In the genomic region with DNA sequence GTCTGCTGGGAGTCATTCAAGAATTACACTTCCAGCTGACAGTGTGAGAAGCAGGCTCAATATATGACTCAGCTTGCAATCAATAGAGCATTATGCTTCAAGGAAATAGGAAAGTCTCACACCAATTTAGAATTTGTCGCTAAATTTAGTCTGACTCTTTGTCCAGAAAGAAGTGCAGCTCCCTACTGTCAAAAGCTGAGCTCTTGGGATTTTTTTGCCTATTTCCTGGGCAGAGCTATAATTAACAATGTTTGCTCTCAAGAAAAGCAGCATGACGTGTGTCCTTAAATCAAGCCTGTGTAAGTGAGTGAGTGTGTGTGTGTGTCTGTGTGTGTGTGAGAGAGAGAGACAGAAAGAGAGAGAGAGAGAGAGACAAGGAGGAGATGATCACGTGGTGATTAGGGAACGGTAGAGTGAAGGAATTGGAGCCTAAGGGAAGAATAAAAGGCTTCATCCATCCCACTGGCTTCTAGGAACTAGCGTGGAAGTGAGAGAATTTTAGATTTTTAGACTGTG, we compare ENCODE assay signal across 8 cellular contexts. TPM values are rescaled to one million over a fixed set of nuclear protein-coding genes. Genes with fewer than 3 reads are reported as not detected.
A peak's percentile ranks its signal among the peaks of the same experiment; 100 is the strongest.
DNase-seq lines count a peak whose midpoint lies in the region; ATAC-seq, FAIRE-seq and TF ChIP-seq lines count a peak whose summit lies in the region.

No MANE protein-coding gene starts in this region.

- CTCF ChIA-PET in endothelial cell of umbilical vein (lab: Charles Lee), result interaction anchor here (0.9 kb wide), 2 partner anchors 12 to 50 kb away, joined by 3 read pairs; no protein-coding TSS in a partner anchor

- H4K8ac ChIP-seq in neuronal stem cell (ENCODE audit: low read depth, low read length), result no peak overlapping the region

- WGBS in neuronal stem cell (ENCODE audit: extremely low coverage in 2 of 2, insufficient read length in 2 of 2, insufficient replicate concordance in 1 of 2), 2 donors, result no CpG with 5 or more reads among the region's 5 CpGs

- H3K4me3 ChIP-seq in endothelial cell of umbilical vein (replicated peaks in 1 of 3; ENCODE audit: insufficient read depth in 1 of 3, low read depth in 1 of 3, low read length in 3 of 3), result no peak overlapping the region
- H3K4me3 ChIP-seq in neuronal stem cell (ENCODE audit: low read length in 2 of 2), result peak overlapping the region in 1 of 2 donors; percentile 3

- peak; percentile 4 for FAIRE-seq in endothelial cell of umbilical vein (lab: Jason Lieb, UNC)

- no peaks in the 10 kb centered on the region for H4K20me1 ChIP-seq in endothelial cell of umbilical vein (replicated peaks; ENCODE audit: control insufficient read depth, extremely low read depth, insufficient read depth, low read length)

- H3K18ac ChIP-seq in neuronal stem cell (ENCODE audit: low read length), result no peak overlapping the region

- H3K9me1 ChIP-seq in endothelial cell of umbilical vein (replicated peaks; ENCODE audit: control insufficient read depth, extremely low read depth, insufficient read depth, low read length), result no peaks in the 10 kb centered on the region

- H3K9ac ChIP-seq in endothelial cell of umbilical vein (replicated peaks; ENCODE audit: extremely low read depth, insufficient read depth, low read length) (no peak overlapping the region), neuronal stem cell (ENCODE audit: low read depth, low read length, poor library complexity) (no peak overlapping the region)

- peak overlapping the region; percentile 34 for H2AFZ ChIP-seq in endothelial cell of umbilical vein (ENCODE audit: low read depth, low read length)
- H2AFZ ChIP-seq in neuronal stem cell (ENCODE audit: low read length), result peak overlapping the region; percentile 61

- DNase-seq in NCI-H2227 (lab: John Stamatoyannopoulos, UW; ENCODE audit: unreplicated experiment) (peak; percentile 86), endothelial cell of umbilical vein (ENCODE audit: low read depth, low spot score) (peak; percentile 60), neuronal stem cell (ENCODE audit: low spot score) (no peak), KG1 (lab: John Stamatoyannopoulos, UW) (no peak), NCI-H1694 treated with DMSO at 0.1 percent for 48 hours (lab: John Stamatoyannopoulos, UW) (no peak)
- no peak for DNase-seq in effector CD4-positive, alpha-beta T cell

- intact Hi-C loops in endothelial cell of umbilical vein (cut with micrococcal nuclease), result no loop called here

- H3K4me1 ChIP-seq in endothelial cell of umbilical vein (ENCODE audit: control insufficient read depth, extremely low read depth, insufficient read depth, low read length) (no peaks in the 10 kb centered on the region), neuronal stem cell (ENCODE audit: control insufficient read depth in 2 of 2, insufficient read depth in 1 of 2, low read depth in 1 of 2, low read length in 2 of 2) (peaks cover 3 to 21% of the 10 kb centered on the region in 2 donors)

- no peaks in the 10 kb centered on the region for H3K79me1 ChIP-seq in neuronal stem cell (ENCODE audit: low read depth, low read length)

- no peaks in the 10 kb centered on the region for H3K27me3 ChIP-seq in endothelial cell of umbilical vein (ENCODE audit: control insufficient read depth in 2 of 2, insufficient read depth in 2 of 2, low read length in 2 of 2)
- no peaks in the 10 kb centered on the region for H3K27me3 ChIP-seq in neuronal stem cell (ENCODE audit: control insufficient read depth in 3 of 3, insufficient read depth in 3 of 3, low read depth in 1 of 3, low read length in 3 of 3)

- no peak overlapping the region for H3K14ac ChIP-seq in neuronal stem cell (ENCODE audit: low read length)

- no peak overlapping the region for H3K23ac ChIP-seq in neuronal stem cell (ENCODE audit: low read depth, low read length, poor library complexity)

- no peak overlapping the region for H3K4ac ChIP-seq in neuronal stem cell (ENCODE audit: low read length)

- H3K27ac ChIP-seq in endothelial cell of umbilical vein (ENCODE audit: insufficient read depth, low read depth, low read length) (no peak overlapping the region), neuronal stem cell (replicated peaks; ENCODE audit: low read length) (no peak overlapping the region)

- H3K9me3 ChIP-seq in endothelial cell of umbilical vein (replicated peaks; ENCODE audit: control insufficient read depth, insufficient read depth, low read length), result no peaks in the 10 kb centered on the region
- H3K9me3 ChIP-seq in neuronal stem cell (replicated peaks in 1 of 2; ENCODE audit: control insufficient read depth in 2 of 2, insufficient read depth in 1 of 2, low read depth in 1 of 2, low read length in 2 of 2), result peaks cover 0 to 1% of the 10 kb centered on the region in 2 donors

- dilution Hi-C loops in endothelial cell of umbilical vein (cut with MboI; ENCODE audit: extremely low pct_ligation_motif_present, low sequenced_read_pairs), result no loop called here

- no peak for TF ChIP-seq CTCF in endothelial cell of umbilical vein (IDR thresholded peaks at IDR 0.05; ENCODE audit: extremely low read depth in 1 of 2, insufficient read depth in 1 of 2, low read depth in 1 of 2, low read length in 2 of 2)

- H3K36me3 ChIP-seq in endothelial cell of umbilical vein (ENCODE audit: control insufficient read depth in 2 of 2, extremely low read depth in 1 of 2, insufficient read depth in 2 of 2, low read length in 2 of 2) (no peaks in the 10 kb centered on the region), neuronal stem cell (replicated peaks in 1 of 2; ENCODE audit: control insufficient read depth in 2 of 2, insufficient read depth in 2 of 2, low read length in 2 of 2) (no peaks in the 10 kb centered on the region)

- no TSS peak for BruUV-seq in endothelial cell of umbilical vein (replicated peaks; lab: Mats Ljungman, UMichigan)

- POLR2A ChIA-PET in endothelial cell of umbilical vein (lab: Charles Lee), result interaction anchor here (0.8 kb wide), 1 partner anchor 364 kb away, joined by 3 read pairs; no protein-coding TSS in a partner anchor

- no peak overlapping the region for H4K91ac ChIP-seq in neuronal stem cell (ENCODE audit: low read depth, low read length, poor library complexity)

- no peak overlapping the region for H2BK12ac ChIP-seq in neuronal stem cell (ENCODE audit: low read length)

- no peak for TF ChIP-seq POLR2A in endothelial cell of umbilical vein (IDR thresholded peaks at IDR 0.05; ENCODE audit: low read depth, low read length)

- no peak overlapping the region for H2BK15ac ChIP-seq in neuronal stem cell (ENCODE audit: low read length)

- no peaks in the 10 kb centered on the region for H3K79me2 ChIP-seq in endothelial cell of umbilical vein (ENCODE audit: control insufficient read depth, insufficient read depth, low read length)

- no peak overlapping the region for H2BK120ac ChIP-seq in neuronal stem cell (ENCODE audit: low read depth, low read length)

- no peak overlapping the region for H2AK5ac ChIP-seq in neuronal stem cell (ENCODE audit: low read depth, low read length)

- H2BK5ac ChIP-seq in neuronal stem cell (ENCODE audit: low read length), result no peak overlapping the region

- H3K4me2 ChIP-seq in endothelial cell of umbilical vein (ENCODE audit: insufficient read depth, low read length) (no peak overlapping the region), neuronal stem cell (ENCODE audit: insufficient read depth, low read length, poor library complexity, severe bottlenecking) (no peak overlapping the region)

- ATAC-seq in GM18511 (IDR thresholded peaks at IDR 0.05; ENCODE audit: unreplicated experiment) (peak; percentile 59), HG03039 (IDR thresholded peaks at IDR 0.05; ENCODE audit: unreplicated experiment) (no peak)

TF ChIP-seq in endothelial cell of umbilical vein, 7 proteins besides CTCF, POLR2A, EP300 and RAD21 (continues in another document):
- TF ChIP-seq FOS (IDR thresholded peaks at IDR 0.05; ENCODE audit: borderline replicate concordance, insufficient read depth, low read length) (no peak), MYC (IDR thresholded peaks at IDR 0.05; ENCODE audit: low read depth, low read length) (no peak), EZH2 (IDR thresholded peaks at IDR 0.05; ENCODE audit: borderline replicate concordance, low read depth, low read length, severe bottlenecking) (no peak)

RNA-seq across cellular contexts. Expression of a gene that starts 16.4 kb away (rescaled TPM):
- total RNA-seq in endothelial cell of umbilical vein, result 17.7 and 19.4 TPM in 2 replicates
- 19.6 and 23.9 TPM in 2 replicates for polyA plus RNA-seq in endothelial cell of umbilical vein
- 13.1 and 14.1 TPM in 2 replicates for polyA plus RNA-seq in endothelial cell of umbilical vein (2011; cell fraction: cytosol; rRNA removed)
- polyA plus RNA-seq in endothelial cell of umbilical vein (2011; cell fraction: nucleus; rRNA removed), result 48.0 and 48.6 TPM in 2 replicates
- polyA plus RNA-seq in endothelial cell of umbilical vein (2012), result 14.4 and 15.4 TPM in 2 replicates
- polyA minus RNA-seq in endothelial cell of umbilical vein, result 21.1 and 26.1 TPM in 2 replicates
- polyA minus RNA-seq in endothelial cell of umbilical vein (2011; cell fraction: cytosol; rRNA and poly(A)+ RNA removed), result 5.7 TPM
- 23.6 and 25.1 TPM in 2 replicates for polyA minus RNA-seq in endothelial cell of umbilical vein (2011; cell fraction: nucleus; rRNA and poly(A)+ RNA removed)
- polyA plus RNA-seq in neuronal stem cell (2013, experiment 1 of 2), result 0.82 TPM
- polyA plus RNA-seq in neuronal stem cell (2013, experiment 2 of 2), result 0.73 TPM

RNA-seq across cellular contexts. Expression of a gene that starts 50.4 kb away (rescaled TPM):
- total RNA-seq in endothelial cell of umbilical vein, result 40.6 and 42.1 TPM in 2 replicates
- 5.0 and 7.4 TPM in 2 replicates for polyA plus RNA-seq in endothelial cell of umbilical vein
- polyA plus RNA-seq in endothelial cell of umbilical vein (2011; cell fraction: cytosol; rRNA removed), result 10.4 and 10.6 TPM in 2 replicates
- 14.7 and 20.6 TPM in 2 replicates for polyA plus RNA-seq in endothelial cell of umbilical vein (2011; cell fraction: nucleus; rRNA removed)
- 11.5 and 19.6 TPM in 2 replicates for polyA plus RNA-seq in endothelial cell of umbilical vein (2012)
- 25.5 and 27.8 TPM in 2 replicates for polyA minus RNA-seq in endothelial cell of umbilical vein
- 23.1 TPM for polyA minus RNA-seq in endothelial cell of umbilical vein (2011; cell fraction: cytosol; rRNA and poly(A)+ RNA removed)
- 49.6 and 68.4 TPM in 2 replicates for polyA minus RNA-seq in endothelial cell of umbilical vein (2011; cell fraction: nucleus; rRNA and poly(A)+ RNA removed)
- polyA plus RNA-seq in neuronal stem cell (2013, experiment 1 of 2), result 9.2 TPM
- polyA plus RNA-seq in neuronal stem cell (2013, experiment 2 of 2), result 10.0 TPM

RNA-seq across cellular contexts. Expression of a gene that starts 59.5 kb away (rescaled TPM):
- 45.1 and 52.2 TPM in 2 replicates for total RNA-seq in endothelial cell of umbilical vein
- polyA plus RNA-seq in endothelial cell of umbilical vein, result 13.6 and 19.3 TPM in 2 replicates
- polyA plus RNA-seq in endothelial cell of umbilical vein (2011; cell fraction: cytosol; rRNA removed), result 38.4 and 41.2 TPM in 2 replicates
- polyA plus RNA-seq in endothelial cell of umbilical vein (2011; cell fraction: nucleus; rRNA removed), result 34.6 and 44.7 TPM in 2 replicates
- 40.2 and 49.7 TPM in 2 replicates for polyA plus RNA-seq in endothelial cell of umbilical vein (2012)
- polyA minus RNA-seq in endothelial cell of umbilical vein, result 38.0 and 39.3 TPM in 2 replicates
- 23.4 TPM for polyA minus RNA-seq in endothelial cell of umbilical vein (2011; cell fraction: cytosol; rRNA and poly(A)+ RNA removed)
- 62.4 and 73.0 TPM in 2 replicates for polyA minus RNA-seq in endothelial cell of umbilical vein (2011; cell fraction: nucleus; rRNA and poly(A)+ RNA removed)
- polyA plus RNA-seq in neuronal stem cell (2013, experiment 1 of 2), result 20.9 TPM
- 22.2 TPM for polyA plus RNA-seq in neuronal stem cell (2013, experiment 2 of 2)

Comparison
In these comparisons a context has a peak if more than half of its experiments do, and no peak if none do; other contexts are left out.
1. DNase-seq: peak in NCI-H2227 (single experiment) and endothelial cell of umbilical vein (single experiment); none in neuronal stem cell (single experiment), KG1 (single experiment), effector CD4-positive, alpha-beta T cell (single experiment) and NCI-H1694 treated with DMSO at 0.1 percent for 48 hours (single experiment).